ENCODE assay signal across 8 cellular contexts in the genomic region with DNA sequence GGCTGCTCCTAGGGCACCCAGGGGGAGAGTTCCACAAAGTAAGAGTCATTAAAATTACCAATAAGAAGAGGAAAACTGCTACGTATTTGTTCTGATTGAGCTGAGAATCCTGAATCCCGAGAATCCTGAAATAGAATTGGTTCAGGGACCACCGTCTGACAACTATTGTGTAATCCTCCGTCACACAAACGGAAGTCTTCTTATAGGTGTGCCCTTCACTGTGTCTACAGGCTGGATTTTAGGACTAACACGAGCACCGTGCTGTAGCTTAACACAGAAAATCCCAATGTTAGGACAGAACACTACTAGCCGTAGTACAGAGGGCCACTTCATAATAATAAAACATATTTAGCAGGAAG. TPM values are rescaled to one million over a fixed set of nuclear protein-coding genes. Genes with fewer than 3 reads are reported as not detected.
A peak's percentile ranks its signal among the peaks of the same experiment; 100 is the strongest.
DNase-seq lines count a peak whose midpoint lies in the region; ATAC-seq and TF ChIP-seq lines count a peak whose summit lies in the region.

No MANE protein-coding gene starts in this region.

- H3K27me3 ChIP-seq in liver (ENCODE audit: control insufficient read depth in 4 of 4, insufficient read depth in 4 of 4, low read length in 3 of 4) (no peaks in the 10 kb centered on the region), transverse colon (peaks cover 4% of the 10 kb centered on the region)

- H3K36me3 Mint-ChIP-seq in activated T-cell treated with anti-CD3 and anti-CD28 coated beads, Interleukin-2, amount 50 U/mL, for 24 hours (ENCODE audit: low read depth) = no peaks in the 10 kb centered on the region
- no peaks in the 10 kb centered on the region for H3K36me3 Mint-ChIP-seq in activated T-helper 2 cell treated with anti-CD3 and anti-CD28 coated beads, Interferon-gamma antibody, Interleukin-2, Interleukin-4, amounts not matched to agents 10 μg/mL and 5 μg/mL and 100 μg/mL, durations not matched to agents 14 hours and 24 hours and 36 hours (ENCODE audit: low read depth)

- H3K4me1 ChIP-seq in liver (ENCODE audit: control insufficient read depth in 4 of 4, insufficient read depth in 4 of 4, low read length in 3 of 4) = peaks cover 0 to 8% (median 6%) of the 10 kb centered on the region in 4 donors
- peaks cover 4 to 13% (median 12%) of the 10 kb centered on the region in 4 donors for H3K4me1 ChIP-seq in transverse colon

- TF ChIP-seq EP300 in transverse colon (IDR thresholded peaks at IDR 0.05; ENCODE audit: low read depth) = no peak

- 80% methylated on average over 8 of the region's 8 CpGs for WGBS in liver
- WGBS in transverse colon (ENCODE audit: low coverage in 1 of 2), 2 donors = 72 to 82% methylated on average over 7 to 8 of the region's 8 CpGs

- H3K9me3 Mint-ChIP-seq in activated T-cell treated with anti-CD3 and anti-CD28 coated beads, Interleukin-2, amount 50 U/mL, for 24 hours = peaks cover 4% of the 10 kb centered on the region
- no peaks in the 10 kb centered on the region for H3K9me3 Mint-ChIP-seq in activated T-helper 2 cell treated with anti-CD3 and anti-CD28 coated beads, Interferon-gamma antibody, Interleukin-2, Interleukin-4, amounts not matched to agents 10 μg/mL and 5 μg/mL and 100 μg/mL, durations not matched to agents 14 hours and 24 hours and 36 hours

- TF ChIP-seq RAD21 in liver (IDR thresholded peaks at IDR 0.05) = no peak

- H3K9me3 ChIP-seq in liver (ENCODE audit: control insufficient read depth in 4 of 4, low read length in 3 of 4) (peaks cover 0 to 4% (median 0%) of the 10 kb centered on the region in 4 donors), transverse colon (peaks cover 4 to 5% of the 10 kb centered on the region in 2 donors)

- TF ChIP-seq CTCF in liver (IDR thresholded peaks at IDR 0.05; ENCODE audit: low read depth, low read length, missing input control) (no peak), transverse colon (IDR thresholded peaks at IDR 0.05) (no peak)

- peaks cover 4% of the 10 kb centered on the region for H3K27me3 Mint-ChIP-seq in activated T-cell treated with anti-CD3 and anti-CD28 coated beads, Interleukin-2, amount 50 U/mL, for 24 hours
- peaks cover 18% of the 10 kb centered on the region for H3K27me3 Mint-ChIP-seq in activated T-helper 2 cell treated with anti-CD3 and anti-CD28 coated beads, Interferon-gamma antibody, Interleukin-2, Interleukin-4, amounts not matched to agents 10 μg/mL and 5 μg/mL and 100 μg/mL, durations not matched to agents 14 hours and 24 hours and 36 hours (ENCODE audit: low read depth)

- peak overlapping the region; percentile 56 for H3K4me3 Mint-ChIP-seq in activated T-cell treated with anti-CD3 and anti-CD28 coated beads, Interleukin-2, amount 50 U/mL, for 24 hours
- H3K4me3 Mint-ChIP-seq in activated T-helper 2 cell treated with anti-CD3 and anti-CD28 coated beads, Interferon-gamma antibody, Interleukin-2, Interleukin-4, amounts not matched to agents 10 μg/mL and 5 μg/mL and 100 μg/mL, durations not matched to agents 14 hours and 24 hours and 36 hours (ENCODE audit: low read depth) = peak overlapping the region; percentile 78

- H3K4me1 Mint-ChIP-seq in activated T-cell treated with anti-CD3 and anti-CD28 coated beads, Interleukin-2, amount 50 U/mL, for 24 hours (ENCODE audit: low read depth) = peaks cover 17% of the 10 kb centered on the region
- H3K4me1 Mint-ChIP-seq in activated T-helper 2 cell treated with anti-CD3 and anti-CD28 coated beads, Interferon-gamma antibody, Interleukin-2, Interleukin-4, amounts not matched to agents 10 μg/mL and 5 μg/mL and 100 μg/mL, durations not matched to agents 14 hours and 24 hours and 36 hours (ENCODE audit: low read depth) = peaks cover 15% of the 10 kb centered on the region

- no peaks in the 10 kb centered on the region for H3K36me3 ChIP-seq in liver (ENCODE audit: control insufficient read depth in 4 of 4, insufficient read depth in 3 of 4, low read depth in 1 of 4, low read length in 3 of 4)
- no peaks in the 10 kb centered on the region for H3K36me3 ChIP-seq in transverse colon

- no peak for ATAC-seq in HG03457 (IDR thresholded peaks at IDR 0.05; ENCODE audit: unreplicated experiment)
- no peak for ATAC-seq in GM19035 (IDR thresholded peaks at IDR 0.05; ENCODE audit: unreplicated experiment)
- no peak for ATAC-seq in Right ventricle myocardium inferior

- no peak for DNase-seq in activated T-cell treated with anti-CD3 and anti-CD28 coated beads, Interleukin-2, amount 50 U/mL, for 24 hours
- DNase-seq in activated T-cell treated with anti-CD3 and anti-CD28 coated beads, Interleukin-2, amount 50 U/mL, for 1 hour = no peak
- no peak for DNase-seq in activated T-helper 2 cell treated with anti-CD3 and anti-CD28 coated beads, Interferon-gamma antibody, Interleukin-2, Interleukin-4, amounts not matched to agents 10 μg/mL and 5 μg/mL and 100 μg/mL, durations not matched to agents 14 hours and 24 hours and 36 hours (ENCODE audit: low spot score)
- no peak for DNase-seq in transverse colon
- no peak for DNase-seq in Right ventricle myocardium inferior (ENCODE audit: missing footprints)

- H3K4me3 ChIP-seq in liver (ENCODE audit: low read depth in 1 of 3, low read length in 3 of 3) = peak overlapping the region; percentile 48 to 61 (median 59)
- H3K4me3 ChIP-seq in transverse colon = peak overlapping the region in 3 of 4 donors; percentile 36 to 55 (median 46)

- no peak for TF ChIP-seq POLR2A in transverse colon (IDR thresholded peaks at IDR 0.05)

- intact Hi-C loops in activated T-helper 2 cell treated with anti-CD3 and anti-CD28 coated beads, Interferon-gamma antibody, Interleukin-2, Interleukin-4, amounts not matched to agents 10 μg/mL and 5 μg/mL and 100 μg/mL, durations not matched to agents 14 hours and 24 hours and 36 hours (cut with micrococcal nuclease) = loop anchor here (5.0 kb wide), 1 partner anchor 77 kb away; no protein-coding TSS in a partner anchor
- intact Hi-C loops in transverse colon (cut with DNase I; ENCODE audit: low total_unique reads) (no loop called here), Right ventricle myocardium inferior (cut with DNase I) (loop anchor here (10.0 kb wide), 1 partner anchor 79 kb away; no protein-coding TSS in a partner anchor)

- H3K27ac ChIP-seq in liver (ENCODE audit: low read depth in 1 of 2, low read length in 2 of 2) = no peak overlapping the region
- peak overlapping the region in 1 of 4 donors; percentile 33 for H3K27ac ChIP-seq in transverse colon

- H3K9ac ChIP-seq in liver (ENCODE audit: low read depth in 1 of 2, low read length in 2 of 2) = peak overlapping the region in 1 of 2 donors; percentile 15

- H3K27ac Mint-ChIP-seq in activated T-cell treated with anti-CD3 and anti-CD28 coated beads, Interleukin-2, amount 50 U/mL, for 24 hours = no peak overlapping the region
- no peak overlapping the region for H3K27ac Mint-ChIP-seq in activated T-helper 2 cell treated with anti-CD3 and anti-CD28 coated beads, Interferon-gamma antibody, Interleukin-2, Interleukin-4, amounts not matched to agents 10 μg/mL and 5 μg/mL and 100 μg/mL, durations not matched to agents 14 hours and 24 hours and 36 hours

- in situ Hi-C loops in transverse colon (cut with MboI; ENCODE audit: low pct_ligation_motif_present in 1 of 4, low pct_unique_long_range_greater_than_20kb in 1 of 4, low sequenced_read_pairs in 3 of 4) = no loop called here

TF ChIP-seq in liver, 16 proteins besides CTCF, POLR2A, EP300 and RAD21 (continues in another document):
- TF ChIP-seq HNF4G (IDR thresholded peaks at IDR 0.05) (no peak), FOXA2 (IDR thresholded peaks at IDR 0.05) (no peak), JUND (IDR thresholded peaks at IDR 0.05) (no peak)
- TF ChIP-seq, protein P1, sequence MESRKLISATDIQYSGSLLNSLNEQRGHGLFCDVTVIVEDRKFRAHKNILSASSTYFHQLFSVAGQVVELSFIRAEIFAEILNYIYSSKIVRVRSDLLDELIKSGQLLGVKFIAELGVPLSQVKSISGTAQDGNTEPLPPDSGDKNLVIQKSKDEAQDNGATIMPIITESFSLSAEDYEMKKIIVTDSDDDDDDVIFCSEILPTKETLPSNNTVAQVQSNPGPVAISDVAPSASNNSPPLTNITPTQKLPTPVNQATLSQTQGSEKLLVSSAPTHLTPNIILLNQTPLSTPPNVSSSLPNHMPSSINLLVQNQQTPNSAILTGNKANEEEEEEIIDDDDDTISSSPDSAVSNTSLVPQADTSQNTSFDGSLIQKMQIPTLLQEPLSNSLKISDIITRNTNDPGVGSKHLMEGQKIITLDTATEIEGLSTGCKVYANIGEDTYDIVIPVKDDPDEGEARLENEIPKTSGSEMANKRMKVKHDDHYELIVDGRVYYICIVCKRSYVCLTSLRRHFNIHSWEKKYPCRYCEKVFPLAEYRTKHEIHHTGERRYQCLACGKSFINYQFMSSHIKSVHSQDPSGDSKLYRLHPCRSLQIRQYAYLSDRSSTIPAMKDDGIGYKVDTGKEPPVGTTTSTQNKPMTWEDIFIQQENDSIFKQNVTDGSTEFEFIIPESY (IDR thresholded peaks at IDR 0.05) = no peak

RNA-seq across cellular contexts. Expression of a gene that starts 50.6 kb away (rescaled TPM):
- not detected in 2 replicates for total RNA-seq in activated T-helper 2 cell treated with anti-CD3 and anti-CD28 coated beads, Interferon-gamma antibody, Interleukin-2, Interleukin-4, amounts not matched to agents 10 μg/mL and 5 μg/mL and 100 μg/mL, durations not matched to agents 14 hours and 24 hours and 36 hours
- total RNA-seq in liver (1 to 10 TPM in 1 of 2 donors, not detected in 1; 1.4 TPM), transverse colon (not detected), Right ventricle myocardium inferior (not detected)
- not detected for polyA plus RNA-seq in liver

RNA-seq across cellular contexts. Expression of a gene that starts 59.8 kb away (rescaled TPM):
- total RNA-seq in activated T-helper 2 cell treated with anti-CD3 and anti-CD28 coated beads, Interferon-gamma antibody, Interleukin-2, Interleukin-4, amounts not matched to agents 10 μg/mL and 5 μg/mL and 100 μg/mL, durations not matched to agents 14 hours and 24 hours and 36 hours = 39.8 and 41.4 TPM in 2 replicates
- 1 to 10 TPM; 7.4 TPM for total RNA-seq in liver
- polyA plus RNA-seq in liver = 10 to 100 TPM in 1 of 2 donors, 1 to 10 TPM in 1; 7.3 to 17.3 TPM
- total RNA-seq in transverse colon = 10 to 100 TPM; 25.7 to 58.7 (median 31.1) TPM
- total RNA-seq in Right ventricle myocardium inferior = 33.9 TPM
